4 cellular contexts compared by ENCODE assay signal in genomic region chr1:16685445-16686371, GRCh38. TPM values are rescaled to one million over a fixed set of nuclear protein-coding genes. Genes with fewer than 3 reads are reported as not detected.
"Had no signal": no experiment of that assay in that cellular context is flagged by ENCODE, and none has a peak within 500 bp of the region (broad histone marks: within the 10 kb centered on the region; RNA-seq: fewer than 3 reads in every experiment).

No MANE protein-coding gene starts in this region.

RNA-seq across cellular contexts. Expression of gene RNU1-3, which starts 19.0 kb away (rescaled TPM):
- polyA plus RNA-seq: foreskin keratinocyte, ovary, stomach, urinary bladder had no signal

RNA-seq across cellular contexts. Expression of gene RNU1-4, which starts 54.6 kb away (rescaled TPM):
- polyA plus RNA-seq: foreskin keratinocyte, ovary, stomach, urinary bladder had no signal
